In the genomic region with DNA sequence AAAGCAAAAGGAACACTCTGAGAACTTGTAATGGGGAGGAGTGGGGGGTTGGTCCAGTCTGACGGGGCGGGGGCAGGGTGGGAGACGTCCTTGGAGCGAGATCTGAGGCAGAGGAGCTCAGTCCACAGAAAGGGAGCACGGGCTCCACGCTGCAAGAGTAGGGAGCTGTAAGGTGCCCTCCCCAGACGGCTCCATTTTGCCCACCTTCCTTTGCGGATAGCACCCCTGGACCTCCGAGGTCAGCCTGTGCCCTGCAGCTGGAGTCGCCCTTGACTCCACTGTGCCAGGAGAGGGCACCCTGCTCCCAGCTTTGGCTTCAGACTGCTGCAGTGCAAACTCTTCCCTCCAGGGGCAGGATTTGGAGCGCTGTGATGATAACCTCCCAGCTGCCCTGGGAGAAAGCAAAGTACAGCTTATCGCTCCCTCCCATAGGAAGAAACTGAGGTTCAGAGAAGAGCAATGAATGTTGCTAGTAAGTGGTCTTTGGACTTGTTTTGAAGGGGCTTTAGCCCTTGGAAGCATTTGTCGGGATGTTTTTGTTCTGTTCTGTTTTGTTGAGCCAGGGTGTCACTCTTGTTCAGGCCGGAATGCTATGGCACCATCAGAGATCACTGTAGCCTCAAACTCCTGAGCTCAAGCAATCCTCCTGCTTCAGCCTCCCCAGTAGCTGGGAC, we compare ENCODE assay signal across 8 cellular contexts. TPM values are rescaled to one million over a fixed set of nuclear protein-coding genes. Genes with fewer than 3 reads are reported as not detected.
DNase-seq lines count a peak whose midpoint lies in the region; ATAC-seq and TF ChIP-seq lines count a peak whose summit lies in the region.

No MANE protein-coding gene starts in this region.

- no peak overlapping the region for H3K14ac ChIP-seq in H9 (ENCODE audit: insufficient read depth, low read length)

- H3K4me3 Mint-ChIP-seq in H9 = peak overlapping the region; percentile 60 to 85

- no peak overlapping the region for H4K8ac ChIP-seq in H9 (replicated peaks; ENCODE audit: insufficient read length, low read depth, low read length)

- H2BK15ac ChIP-seq in H9 (ENCODE audit: low read depth, low read length) = no peak overlapping the region

- no peaks in the 10 kb centered on the region for H3K4me1 ChIP-seq in H9 (ENCODE audit: insufficient read depth, low read length)
- peaks cover 23% of the 10 kb centered on the region for H3K4me1 ChIP-seq in SJSA1 (replicated peaks)
- H3K4me1 ChIP-seq in testis = peaks cover 5% of the 10 kb centered on the region

- H2BK5ac ChIP-seq in H9 (ENCODE audit: insufficient read length, low read length) = no peak overlapping the region

- H3K79me2 ChIP-seq in H9 (ENCODE audit: insufficient read depth, low read length) = no peaks in the 10 kb centered on the region

- intact Hi-C loops in testis (cut with DNase I; ENCODE audit: low total_unique reads) = loop anchor here (10.0 kb wide), 2 partner anchors 118 to 162 kb away; no protein-coding TSS in a partner anchor

- H3K79me1 ChIP-seq in H9 (ENCODE audit: insufficient read depth, low read depth, low read length, poor library complexity, severe bottlenecking) = no peaks in the 10 kb centered on the region

- H3K27ac ChIP-seq in H9 (ENCODE audit: insufficient read length, low read depth, low read length) (no peak overlapping the region), SJSA1 (no peak overlapping the region), testis (no peak overlapping the region)

- peak; percentile 89 for DNase-seq in DMS53 treated with DMSO at 0.1 percent for 48 hours (lab: John Stamatoyannopoulos, UW; ENCODE audit: unreplicated experiment)
- DNase-seq in H9 = peak; percentile 93
- DNase-seq in MV-4-11 (lab: John Stamatoyannopoulos, UW) = peak; percentile 77
- peak; percentile 81 to 90 for DNase-seq in SJSA1 (ENCODE audit: low read depth in 1 of 2, low spot score in 2 of 2)
- peak; percentile 82 for DNase-seq in activated gamma-delta T cell treated with anti-CD3 and anti-CD28 coated beads, Interleukin-2, amount 50 U/mL, for 16 hours (ENCODE audit: low read depth)
- peak; percentile 84 for DNase-seq in germinal center (ENCODE audit: low spot score)
- DNase-seq in omental fat pad (ENCODE audit: low spot score) = peak; percentile 61
- DNase-seq in testis = peak; percentile 89

- no peak overlapping the region for H2AFZ ChIP-seq in H9 (ENCODE audit: low read length)

- no peak overlapping the region for H4K91ac ChIP-seq in H9 (ENCODE audit: insufficient read length, low read depth, low read length)

- H3K4me2 ChIP-seq in H9 (ENCODE audit: insufficient read depth, insufficient read length, low read length) = peak overlapping the region; percentile 72

- no peak overlapping the region for H2AK5ac ChIP-seq in H9 (ENCODE audit: insufficient read length, low read length)

- no peak overlapping the region for H4K5ac ChIP-seq in H9 (ENCODE audit: insufficient read length, low read depth, low read length)

- H3K9me3 ChIP-seq in H9 (ENCODE audit: control insufficient read depth, low read depth, low read length) = no peaks in the 10 kb centered on the region
- H3K9me3 ChIP-seq in SJSA1 (replicated peaks) = no peaks in the 10 kb centered on the region
- no peaks in the 10 kb centered on the region for H3K9me3 ChIP-seq in testis

- H3K36me3 ChIP-seq in SJSA1 (no peaks in the 10 kb centered on the region), testis (ENCODE audit: low read depth, missing control alignments) (no peaks in the 10 kb centered on the region)

- H2BK20ac ChIP-seq in H9 (ENCODE audit: low read depth, low read length, poor library complexity, severe bottlenecking) = no peak overlapping the region

- H3K36me3 Mint-ChIP-seq in H9 (ENCODE audit: insufficient read depth in 1 of 3, low read depth in 3 of 3) = no peaks in the 10 kb centered on the region

- peaks cover 25% of the 10 kb centered on the region for H3K27me3 Mint-ChIP-seq in H9 (ENCODE audit: low read depth)

- peaks cover 6 to 13% of the 10 kb centered on the region in 2 experiments for H3K4me1 Mint-ChIP-seq in H9

- no peaks in the 10 kb centered on the region for H4K20me1 ChIP-seq in H9 (ENCODE audit: control insufficient read depth, insufficient read depth, insufficient read length)

- no CpG with 5 or more reads among the region's 14 CpGs for WGBS in H9 (ENCODE audit: extremely low coverage, insufficient read length, low lambda C conversion rate)
- WGBS in testis, 2 donors = 8 to 17% methylated on average over 7 to 14 of the region's 14 CpGs

- no peak overlapping the region for H2BK120ac ChIP-seq in H9 (ENCODE audit: low read depth, low read length, poor library complexity, severe bottlenecking)

- H2BK12ac ChIP-seq in H9 (ENCODE audit: insufficient read length, low read depth, low read length) = no peak overlapping the region

- peak; percentile 94 for ATAC-seq in omental fat pad (ENCODE audit: low FRiP score)

- peaks cover 14% of the 10 kb centered on the region for H3K23me2 ChIP-seq in H9 (ENCODE audit: insufficient read length, low read depth, low read length, poor library complexity, severe bottlenecking)

- no peak overlapping the region for H3K9ac ChIP-seq in H9 (ENCODE audit: extremely low read depth, insufficient read length, low read length)

- TF ChIP-seq CTCF in H9 (conservative IDR thresholded peaks at IDR 0.05) (peak; percentile 100), omental fat pad (IDR thresholded peaks at IDR 0.05) (peak in 2 of 3 donors; percentile 96 to 98), testis (IDR thresholded peaks at IDR 0.05) (peak; percentile 93 to 99 (median 98))

- H3K4me3 ChIP-seq in SJSA1 (no peak overlapping the region), testis (peak overlapping the region in 1 of 2 donors; percentile 51)

- peaks cover 5% of the 10 kb centered on the region; the same call in 1 of the 2 replicates for H3K27me3 ChIP-seq in H9 (ENCODE audit: insufficient read depth, low read length)
- no peaks in the 10 kb centered on the region for H3K27me3 ChIP-seq in SJSA1 (replicated peaks)
- H3K27me3 ChIP-seq in testis = no peaks in the 10 kb centered on the region

- no peaks in the 10 kb centered on the region for H3K9me3 Mint-ChIP-seq in H9

- H3K27ac Mint-ChIP-seq in H9 = no peak overlapping the region

- H3K4ac ChIP-seq in H9 (ENCODE audit: low read depth, low read length) = no peak overlapping the region

- no peak overlapping the region for H3T11ph ChIP-seq in H9 (ENCODE audit: low read length)

- H3K23ac ChIP-seq in H9 (ENCODE audit: insufficient read length, low read depth, low read length) = no peak overlapping the region

- no peak overlapping the region for H3K18ac ChIP-seq in H9 (ENCODE audit: insufficient read length, low read depth, low read length)

- no peak overlapping the region for H3K56ac ChIP-seq in H9 (ENCODE audit: insufficient read length, low read depth, low read length)

- TF ChIP-seq POLR2A in testis (IDR thresholded peaks at IDR 0.05) = no peak

RNA-seq across cellular contexts. Expression of a gene that starts 9.5 kb away (rescaled TPM):
- 461 and 473 TPM in 2 replicates for total RNA-seq in H9 (2021)
- 77.8 and 116 TPM in 2 replicates for total RNA-seq in SJSA1 (2014; rRNA removed; shearing (Covaris generic))
- 10 to 100 TPM; 61.9 to 83.1 (median 72.6) TPM for total RNA-seq in omental fat pad
- 100 to 1,000 TPM; 127 to 178 TPM for total RNA-seq in testis
- 237 TPM for polyA plus RNA-seq in testis (ENCODE audit: insufficient read depth, low read depth, low replicate concordance)

RNA-seq across cellular contexts. Expression of a gene that starts 50.4 kb away (rescaled TPM):
- 55.9 and 56.9 TPM in 2 replicates for total RNA-seq in H9 (2021)
- total RNA-seq in SJSA1 (2014; rRNA removed; shearing (Covaris generic)) = 40.1 and 62.9 TPM in 2 replicates
- total RNA-seq in omental fat pad = 10 to 100 TPM; 50.3 to 67.6 (median 55.2) TPM
- total RNA-seq in testis = 100 to 1,000 TPM in 1 of 2 donors, 10 to 100 TPM in 1; 88.1 to 107 TPM
- 75.4 TPM for polyA plus RNA-seq in testis (ENCODE audit: insufficient read depth, low read depth, low replicate concordance)
